In the genomic region with DNA sequence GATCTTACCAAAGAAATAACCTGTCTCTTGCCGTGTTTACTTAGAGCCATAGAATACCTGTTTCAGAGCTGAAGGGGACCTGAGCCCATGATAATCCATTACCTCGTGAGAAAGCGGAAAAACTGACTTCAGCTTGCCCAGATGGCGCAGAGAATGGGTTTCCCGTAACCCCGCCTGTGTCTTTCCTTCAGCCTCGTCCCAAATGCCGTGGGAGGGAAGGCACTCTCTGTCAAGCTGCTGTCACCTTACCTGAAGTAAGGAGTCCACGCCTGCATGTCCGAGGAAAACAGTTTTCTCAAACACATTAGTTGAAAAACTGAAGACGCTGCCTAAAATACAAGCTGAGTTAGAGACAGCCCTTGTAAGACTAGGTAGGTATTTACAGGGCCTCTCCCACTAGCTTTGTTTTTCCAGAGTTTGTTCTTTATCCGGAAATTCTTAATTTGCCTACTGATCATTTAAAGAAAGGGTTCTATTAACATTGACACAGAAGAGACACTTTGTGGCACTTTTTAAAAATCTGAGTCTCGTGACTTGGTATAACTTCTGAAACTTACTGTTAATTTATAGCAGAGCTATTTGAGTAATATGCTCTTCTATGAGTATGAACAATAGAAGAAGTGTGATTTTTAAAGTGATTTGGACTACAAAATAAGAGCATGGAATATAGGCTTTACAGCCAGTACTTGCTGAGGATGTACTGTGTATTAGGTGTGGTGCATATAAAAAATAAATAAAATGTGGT, we compare ENCODE assay signal across 8 cellular contexts.
DNase-seq lines count a peak whose midpoint lies in the region; ATAC-seq and TF ChIP-seq lines count a peak whose summit lies in the region.

No MANE protein-coding gene starts in this region.

- CTCF ChIA-PET in AG04449 (lab: Yijun Ruan, JAX) (interaction anchor here (0.8 to 2.5 kb wide), 9 partner anchors 9 to 346 kb away, joined by 3 to 11 read pairs (median 3); no protein-coding TSS in a partner anchor), HEK293 (lab: Yijun Ruan, JAX) (interaction anchor here (0.6 to 0.9 kb wide), 2 partner anchors 19 to 45 kb away, joined by 4 to 5 read pairs; no protein-coding TSS in a partner anchor)

- H3K4me3 ChIP-seq in AG04449 (ENCODE audit: low read depth, low read length) (peak overlapping the region; percentile 72), HEK293 (ENCODE audit: low read depth, low read length) (peak overlapping the region; percentile 71), SK-N-MC (peak overlapping the region; percentile 94)

- H3K4me1 ChIP-seq in HEK293 (ENCODE audit: control insufficient read depth, insufficient read depth, low read length), result no peaks in the 10 kb centered on the region; the same call in 1 of the 2 replicates

- TF ChIP-seq CTCF in AG04449 (IDR thresholded peaks at IDR 0.05; ENCODE audit: insufficient read depth, low read length, missing control alignments) (no peak), HEK293 (tag by site-specific recombination; IDR thresholded peaks at IDR 0.05) (no peak)

- no peak for DNase-seq in AG04449 (ENCODE audit: low read depth, low spot score)
- no peak for DNase-seq in SK-N-MC (ENCODE audit: low read depth, low spot score)
- DNase-seq in T47D (ENCODE audit: low read depth in 1 of 2, low spot score in 1 of 2), result peak; percentile 18 to 36
- peak; percentile 73 for DNase-seq in left kidney (ENCODE audit: low read depth, low spot score)
- peak; percentile 48 for DNase-seq in stimulated activated CD4-positive, alpha-beta T cell treated with anti-CD3 and anti-CD28 coated beads, Interleukin-2, amount 100 ng/mL, for 4 hours (ENCODE audit: low read depth)
- no peak for DNase-seq in SKM-1 treated with dmso at 0.1 percent for 144 hours (lab: John Stamatoyannopoulos, UW; ENCODE audit: unreplicated experiment)

- no peaks in the 10 kb centered on the region for H3K9me3 ChIP-seq in HEK293 (ENCODE audit: control insufficient read depth, insufficient read depth, low read depth, low read length)
- H3K9me3 ChIP-seq in SK-N-MC (ENCODE audit: low read depth, low read length), result no peaks in the 10 kb centered on the region

- ATAC-seq in HG03039 (IDR thresholded peaks at IDR 0.05; ENCODE audit: unreplicated experiment), result no peak

- H3K27ac ChIP-seq in HEK293 (ENCODE audit: extremely low read depth, low read depth, low read length) (peak overlapping the region; percentile 93), SK-N-MC (peak overlapping the region; percentile 88)

- peaks cover 10 to 36% of the 10 kb centered on the region in 2 experiments; a peak in 2 of 3 replicates for H3K36me3 ChIP-seq in HEK293 (ENCODE audit: control insufficient read depth in 2 of 2, insufficient read depth in 1 of 2, low read length in 2 of 2)
- peaks cover 42% of the 10 kb centered on the region for H3K36me3 ChIP-seq in SK-N-MC (ENCODE audit: insufficient read depth, low read length)

- POLR2A ChIA-PET in AG04449 (lab: Yijun Ruan, JAX) (interaction anchor here (0.6 to 1.6 kb wide), 9 partner anchors 101 to 344 kb away, joined by 3 to 9 read pairs (median 5); no protein-coding TSS in a partner anchor), HEK293 (lab: Yijun Ruan, JAX) (interaction anchor here (1.0 to 3.8 kb wide), 4 partner anchors 131 to 349 kb away, joined by 3 to 77 read pairs (median 16); partner anchors contain the start of gene WDFY2)

- H3K9ac ChIP-seq in SK-N-MC (ENCODE audit: insufficient read length), result peak overlapping the region; percentile 96

- in situ Hi-C loops in T47D (cut with HindIII; ENCODE audit: low pct_unique_long_range_greater_than_20kb, low sequenced_read_pairs), result no loop called here

TF ChIP-seq in HEK293, 187 proteins besides CTCF, POLR2A, EP300 and RAD21:
- TF ChIP-seq KLF9 (tag by site-specific recombination; IDR thresholded peaks at IDR 0.05; ENCODE audit: low read depth) (no peak), ZNF747 (tag by site-specific recombination; IDR thresholded peaks at IDR 0.05) (no peak), HOXD13 (CRISPR knock-in tag; IDR thresholded peaks at IDR 0.05; ENCODE audit: borderline replicate concordance) (no peak), ZNF335 (tag by site-specific recombination; conservative IDR thresholded peaks at IDR 0.05) (peak; percentile 12; the same call in 1 of the 2 replicates), HOXC10 (CRISPR knock-in tag; IDR thresholded peaks at IDR 0.05) (no peak), ZNF624 (tag by site-specific recombination; IDR thresholded peaks at IDR 0.05) (no peak), ZNF280C (tag by site-specific recombination; IDR thresholded peaks at IDR 0.05) (no peak)
TF ChIP-seq in HEK293: peak in this region for 1.

Comparison
In these comparisons a context has a peak if more than half of its experiments do, and no peak if none do; other contexts are left out.
1. DNase-seq: peak in T47D (2 of 2), left kidney (single experiment) and stimulated activated CD4-positive, alpha-beta T cell treated with anti-CD3 and anti-CD28 coated beads, Interleukin-2, amount 100 ng/mL, for 4 hours (single experiment); none in AG04449 (single experiment), SK-N-MC (single experiment) and SKM-1 treated with dmso at 0.1 percent for 144 hours (single experiment).
2. Peak in every context shown above with its lines, with median percentiles within 50 percentile points of each other: H3K4me3 ChIP-seq.